In genomic region chr10:64733980-64734379, GRCh38 we compare ENCODE assay signal across 9 cellular contexts.
DNase-seq lines count a peak whose midpoint lies in the region; ATAC-seq and TF ChIP-seq lines count a peak whose summit lies in the region.
"Had no signal": no experiment of that assay in that cellular context is flagged by ENCODE, and none has a peak within 500 bp of the region (broad histone marks: within the 10 kb centered on the region; RNA-seq: fewer than 3 reads in every experiment).

No MANE protein-coding gene starts in this region.

- H3K36me3 Mint-ChIP-seq in activated CD8-positive, alpha-beta T cell treated with anti-CD3 and anti-CD28 coated beads for 36 hours (ENCODE audit: low read depth): no peaks in the 10 kb centered on the region
- no peaks in the 10 kb centered on the region for H3K36me3 Mint-ChIP-seq in activated CD8-positive, alpha-beta T cell treated with anti-CD3 and anti-CD28 coated beads, Interleukin-2, amount 10 ng/mL, durations not matched to agents 7 days and 5 days (ENCODE audit: low read depth)
- no peaks in the 10 kb centered on the region for H3K36me3 Mint-ChIP-seq in type B pancreatic cell

- no peak overlapping the region for H3K4me3 Mint-ChIP-seq in activated CD8-positive, alpha-beta T cell treated with anti-CD3 and anti-CD28 coated beads for 36 hours
- H3K4me3 Mint-ChIP-seq in activated CD8-positive, alpha-beta T cell treated with anti-CD3 and anti-CD28 coated beads, Interleukin-2, amount 10 ng/mL, durations not matched to agents 7 days and 5 days: no peak overlapping the region
- no peak overlapping the region for H3K4me3 Mint-ChIP-seq in type B pancreatic cell
- H3K4me3 Mint-ChIP-seq: dendritic cell treated with granulocyte-macrophage colony-stimulating factor and Interleukin-4, amounts not matched to agents 40 ng/mL and 50 ng/mL, for 4 days had no signal

- H3K27me3 Mint-ChIP-seq in activated CD8-positive, alpha-beta T cell treated with anti-CD3 and anti-CD28 coated beads for 36 hours: no peaks in the 10 kb centered on the region
- H3K27me3 Mint-ChIP-seq in activated CD8-positive, alpha-beta T cell treated with anti-CD3 and anti-CD28 coated beads, Interleukin-2, amount 10 ng/mL, durations not matched to agents 7 days and 5 days (ENCODE audit: low read depth): no peaks in the 10 kb centered on the region
- H3K27me3 Mint-ChIP-seq in type B pancreatic cell: no peaks in the 10 kb centered on the region
- H3K27me3 Mint-ChIP-seq: dendritic cell treated with granulocyte-macrophage colony-stimulating factor and Interleukin-4, amounts not matched to agents 40 ng/mL and 50 ng/mL, for 4 days had no signal

- H3K4me1 ChIP-seq in esophagus squamous epithelium: no peaks in the 10 kb centered on the region

- H3K9me3 ChIP-seq in esophagus squamous epithelium: no peaks in the 10 kb centered on the region

- H3K27ac Mint-ChIP-seq in activated CD8-positive, alpha-beta T cell treated with anti-CD3 and anti-CD28 coated beads for 36 hours: no peak overlapping the region
- no peak overlapping the region for H3K27ac Mint-ChIP-seq in activated CD8-positive, alpha-beta T cell treated with anti-CD3 and anti-CD28 coated beads, Interleukin-2, amount 10 ng/mL, durations not matched to agents 7 days and 5 days
- no peak overlapping the region for H3K27ac Mint-ChIP-seq in type B pancreatic cell
- H3K27ac Mint-ChIP-seq: dendritic cell treated with granulocyte-macrophage colony-stimulating factor and Interleukin-4, amounts not matched to agents 40 ng/mL and 50 ng/mL, for 4 days had no signal

- intact Hi-C loops in activated CD8-positive, alpha-beta T cell treated with anti-CD3 and anti-CD28 coated beads for 36 hours (cut with micrococcal nuclease): no loop called here
- intact Hi-C loops in esophagus squamous epithelium (cut with DNase I): no loop called here

- H3K4me3 ChIP-seq in esophagus squamous epithelium: no peak overlapping the region

- peaks cover 4% of the 10 kb centered on the region for H3K9me3 Mint-ChIP-seq in activated CD8-positive, alpha-beta T cell treated with anti-CD3 and anti-CD28 coated beads for 36 hours
- H3K9me3 Mint-ChIP-seq in activated CD8-positive, alpha-beta T cell treated with anti-CD3 and anti-CD28 coated beads, Interleukin-2, amount 10 ng/mL, durations not matched to agents 7 days and 5 days (ENCODE audit: insufficient read depth): peaks cover 4% of the 10 kb centered on the region
- H3K9me3 Mint-ChIP-seq in type B pancreatic cell: no peaks in the 10 kb centered on the region

- no peak overlapping the region for H3K27ac ChIP-seq in esophagus squamous epithelium

- no peak for TF ChIP-seq CTCF in activated CD8-positive, alpha-beta T cell treated with anti-CD3 and anti-CD28 coated beads for 36 hours (IDR thresholded peaks at IDR 0.05)
- TF ChIP-seq CTCF in type B pancreatic cell (conservative IDR thresholded peaks at IDR 0.05): peak; percentile 69
- peak in 1 of 6 experiments; percentile 10 for TF ChIP-seq CTCF in esophagus squamous epithelium (IDR thresholded peaks at IDR 0.05)

- CTCF ChIA-PET in activated CD8-positive, alpha-beta T cell treated with anti-CD3 and anti-CD28 coated beads for 36 hours (lab: Charles Lee): no interaction called here
- CTCF ChIA-PET in activated CD8-positive, alpha-beta T cell treated with anti-CD3 and anti-CD28 coated beads, Interleukin-2, amount 10 ng/mL, durations not matched to agents 7 days and 5 days (lab: Charles Lee): no interaction called here

- POLR2A ChIA-PET in activated CD8-positive, alpha-beta T cell treated with anti-CD3 and anti-CD28 coated beads for 36 hours (lab: Charles Lee): no interaction called here
- POLR2A ChIA-PET in activated CD8-positive, alpha-beta T cell treated with anti-CD3 and anti-CD28 coated beads, Interleukin-2, amount 10 ng/mL, durations not matched to agents 7 days and 5 days (lab: Charles Lee): no interaction called here

- TF ChIP-seq POLR2A in erythroblast (IDR thresholded peaks at IDR 0.05; ENCODE audit: low read length) (no peak), esophagus squamous epithelium (IDR thresholded peaks at IDR 0.05) (no peak)

- H3K4me1 Mint-ChIP-seq in activated CD8-positive, alpha-beta T cell treated with anti-CD3 and anti-CD28 coated beads for 36 hours (ENCODE audit: low read depth): no peaks in the 10 kb centered on the region
- H3K4me1 Mint-ChIP-seq in activated CD8-positive, alpha-beta T cell treated with anti-CD3 and anti-CD28 coated beads, Interleukin-2, amount 10 ng/mL, durations not matched to agents 7 days and 5 days (ENCODE audit: low read depth): no peaks in the 10 kb centered on the region
- peaks cover 7% of the 10 kb centered on the region for H3K4me1 Mint-ChIP-seq in type B pancreatic cell (ENCODE audit: unreplicated experiment)

- no peaks in the 10 kb centered on the region for H3K36me3 ChIP-seq in esophagus squamous epithelium

- ATAC-seq in activated CD8-positive, alpha-beta T cell treated with anti-CD3 and anti-CD28 coated beads for 36 hours: no peak
- no peak for ATAC-seq in activated CD8-positive, alpha-beta T cell treated with anti-CD3 and anti-CD28 coated beads, Interleukin-2, amount 10 ng/mL, durations not matched to agents 7 days and 5 days

- DNase-seq in activated CD8-positive, alpha-beta T cell treated with anti-CD3 and anti-CD28 coated beads for 36 hours: peak; percentile 5
- DNase-seq in activated CD8-positive, alpha-beta T cell treated with anti-CD3 and anti-CD28 coated beads, Interleukin-2, amount 10 ng/mL, durations not matched to agents 7 days and 5 days: no peak
- DNase-seq in NCI-H69 (lab: John Stamatoyannopoulos, UW) (peak; percentile 7), erythroblast (lab: John Stamatoyannopoulos, UW) (peak; percentile 37 to 59), type B pancreatic cell (ENCODE audit: extremely low spot score, unreplicated experiment) (no peak), GM19240 (ENCODE audit: insufficient read length, low spot score) (no peak), esophagus squamous epithelium (lab: John Stamatoyannopoulos, UW) (no peak), NCI-H1048 (lab: John Stamatoyannopoulos, UW) (no peak)

- no peaks in the 10 kb centered on the region for H3K27me3 ChIP-seq in esophagus squamous epithelium

Comparison
In these comparisons a context has a peak if more than half of its experiments do, and no peak if none do; other contexts are left out.
1. DNase-seq: peak in activated CD8-positive, alpha-beta T cell treated with anti-CD3 and anti-CD28 coated beads for 36 hours (single experiment), NCI-H69 (single experiment) and erythroblast (2 of 2); none in activated CD8-positive, alpha-beta T cell treated with anti-CD3 and anti-CD28 coated beads, Interleukin-2, amount 10 ng/mL, durations not matched to agents 7 days and 5 days (single experiment), type B pancreatic cell (single experiment), GM19240 (single experiment), esophagus squamous epithelium (single experiment) and NCI-H1048 (single experiment).